In genomic region chr14:24416932-24417619, GRCh38 we compare ENCODE assay signal across 25 cellular contexts. TPM values are rescaled to one million over a fixed set of nuclear protein-coding genes. Genes with fewer than 3 reads are reported as not detected.
A peak's percentile ranks its signal among the peaks of the same experiment; 100 is the strongest.
DNase-seq lines count a peak whose midpoint lies in the region; ATAC-seq, FAIRE-seq and TF ChIP-seq lines count a peak whose summit lies in the region.
"Had no signal": no experiment of that assay in that cellular context is flagged by ENCODE, and none has a peak within 500 bp of the region (broad histone marks: within the 10 kb centered on the region; RNA-seq: fewer than 3 reads in every experiment).

No MANE protein-coding gene starts in this region.

- intact Hi-C loops in Right ventricle myocardium superior (cut with DNase I), result no loop called here

- CTCF ChIA-PET in activated CD8-positive, alpha-beta T cell treated with anti-CD3 and anti-CD28 coated beads, Interleukin-2, amount 10 ng/mL, durations not matched to agents 7 days and 5 days (lab: Charles Lee), result interaction anchor here (1.1 to 2.7 kb wide), 3 partner anchors 10 to 83 kb away, joined by 3 to 11 read pairs (median 5); partner anchors contain the start of gene ADCY4

- H2BK5ac ChIP-seq in neuronal stem cell (ENCODE audit: low read length), result no peak overlapping the region

- no peak overlapping the region for H2AK5ac ChIP-seq in neuronal stem cell (ENCODE audit: low read depth, low read length)

- H3K79me2 ChIP-seq in astrocyte (ENCODE audit: insufficient read depth, low read length), result no peaks in the 10 kb centered on the region

- DNase-seq in Right ventricle myocardium superior, result no peak
- DNase-seq in right atrium auricular region (ENCODE audit: low spot score), result no peak
- DNase-seq in astrocyte (ENCODE audit: low read depth), result no peak
- DNase-seq in neuronal stem cell (ENCODE audit: low spot score), result no peak
- DNase-seq in NK-92 treated with Interleukin-12 subunit alpha and Interleukin-12 subunit beta, amount 100 ng/mL, for 24 hours (lab: John Stamatoyannopoulos, UW), result no peak
- DNase-seq in activated CD8-positive, alpha-beta T cell treated with anti-CD3 and anti-CD28 coated beads, Interleukin-2, amount 10 ng/mL, durations not matched to agents 7 days and 5 days, result no peak
- DNase-seq: 8988T; ACHN; BE2C; CD4-positive, CD25-positive, alpha-beta regulatory T cell; DMS153; DND-41; HCEC 1CT; MM.1S; NCI-H1417; NCI-H1694; NCI-H2029 treated with DMSO at 0.1 percent for 48 hours; NCI-H526 treated with DMSO at 0.1 percent for 48 hours; RPMI8226; SHP77 treated with DMSO at 0.1 percent for 48 hours had no signal

- no peak overlapping the region for H3K27ac Mint-ChIP-seq in astrocyte (ENCODE audit: unreplicated experiment)
- no peak overlapping the region for H3K27ac Mint-ChIP-seq in activated CD8-positive, alpha-beta T cell treated with anti-CD3 and anti-CD28 coated beads, Interleukin-2, amount 10 ng/mL, durations not matched to agents 7 days and 5 days
- H3K27ac Mint-ChIP-seq: CD4-positive, CD25-positive, alpha-beta regulatory T cell; IgD-negative memory B cell had no signal

- no peak overlapping the region for H4K8ac ChIP-seq in neuronal stem cell (ENCODE audit: low read depth, low read length)

- H2AFZ ChIP-seq in astrocyte (ENCODE audit: low read depth, low read length), result no peak overlapping the region
- H2AFZ ChIP-seq in neuronal stem cell (ENCODE audit: low read length), result no peak overlapping the region

- H3K9me3 Mint-ChIP-seq in astrocyte (ENCODE audit: unreplicated experiment), result peaks cover 2% of the 10 kb centered on the region
- H3K9me3 Mint-ChIP-seq in activated CD8-positive, alpha-beta T cell treated with anti-CD3 and anti-CD28 coated beads, Interleukin-2, amount 10 ng/mL, durations not matched to agents 7 days and 5 days (ENCODE audit: insufficient read depth), result no peaks in the 10 kb centered on the region
- H3K9me3 Mint-ChIP-seq: IgD-negative memory B cell had no signal

- peak overlapping the region; percentile 30 for H3K23ac ChIP-seq in neuronal stem cell (ENCODE audit: low read depth, low read length, poor library complexity)

- peak overlapping the region; percentile 93 for H3K4me2 ChIP-seq in BLaER1
- H3K4me2 ChIP-seq in astrocyte (ENCODE audit: low read length), result no peak overlapping the region
- no peak overlapping the region for H3K4me2 ChIP-seq in neuronal stem cell (ENCODE audit: insufficient read depth, low read length, poor library complexity, severe bottlenecking)
- H3K4me2 ChIP-seq: KMS-11 had no signal

- no peak overlapping the region for H2BK15ac ChIP-seq in neuronal stem cell (ENCODE audit: low read length)

- no peak overlapping the region for H3K18ac ChIP-seq in neuronal stem cell (ENCODE audit: low read length)

- peak; percentile 9 for ATAC-seq in Right ventricle myocardium superior (ENCODE audit: poor library complexity)
- ATAC-seq in GM21576 (IDR thresholded peaks at IDR 0.05; ENCODE audit: unreplicated experiment), result no peak
- ATAC-seq in activated CD8-positive, alpha-beta T cell treated with anti-CD3 and anti-CD28 coated beads, Interleukin-2, amount 10 ng/mL, durations not matched to agents 7 days and 5 days, result no peak

- no peak overlapping the region for H3K14ac ChIP-seq in neuronal stem cell (ENCODE audit: low read length)

- peaks cover 25% of the 10 kb centered on the region for H3K36me3 Mint-ChIP-seq in astrocyte (ENCODE audit: low read depth, unreplicated experiment)
- H3K36me3 Mint-ChIP-seq in activated CD8-positive, alpha-beta T cell treated with anti-CD3 and anti-CD28 coated beads, Interleukin-2, amount 10 ng/mL, durations not matched to agents 7 days and 5 days (ENCODE audit: low read depth), result no peaks in the 10 kb centered on the region
- H3K36me3 Mint-ChIP-seq: CD4-positive, CD25-positive, alpha-beta regulatory T cell had no signal

- H3K4ac ChIP-seq in neuronal stem cell (ENCODE audit: low read length), result no peak overlapping the region

- H3K9me3 ChIP-seq in right atrium auricular region, result no peaks in the 10 kb centered on the region
- no peaks in the 10 kb centered on the region for H3K9me3 ChIP-seq in BLaER1
- no peaks in the 10 kb centered on the region for H3K9me3 ChIP-seq in astrocyte (ENCODE audit: insufficient read depth, low read depth, low read length)
- no peaks in the 10 kb centered on the region for H3K9me3 ChIP-seq in neuronal stem cell (replicated peaks in 1 of 2; ENCODE audit: control insufficient read depth in 2 of 2, insufficient read depth in 1 of 2, low read depth in 1 of 2, low read length in 2 of 2)
- H3K9me3 ChIP-seq: BE2C had no signal

- POLR2A ChIA-PET in activated CD8-positive, alpha-beta T cell treated with anti-CD3 and anti-CD28 coated beads, Interleukin-2, amount 10 ng/mL, durations not matched to agents 7 days and 5 days (lab: Charles Lee), result no interaction called here

- no peak for TF ChIP-seq CTCF in right atrium auricular region (IDR thresholded peaks at IDR 0.05)
- no peak for TF ChIP-seq CTCF in astrocyte (IDR thresholded peaks at IDR 0.05; ENCODE audit: insufficient read depth, low read depth, low read length)

- no peak overlapping the region for H2BK12ac ChIP-seq in neuronal stem cell (ENCODE audit: low read length)

- no peak overlapping the region for H4K91ac ChIP-seq in neuronal stem cell (ENCODE audit: low read depth, low read length, poor library complexity)

- H3K4me3 ChIP-seq in right atrium auricular region (no peak overlapping the region), BLaER1 (peak overlapping the region; percentile 38), astrocyte (ENCODE audit: insufficient read depth, low read depth, low read length) (no peak overlapping the region), neuronal stem cell (ENCODE audit: low read length in 2 of 2) (no peak overlapping the region)

- no peaks in the 10 kb centered on the region for H3K4me1 Mint-ChIP-seq in astrocyte (ENCODE audit: low read depth, unreplicated experiment)
- no peaks in the 10 kb centered on the region for H3K4me1 Mint-ChIP-seq in activated CD8-positive, alpha-beta T cell treated with anti-CD3 and anti-CD28 coated beads, Interleukin-2, amount 10 ng/mL, durations not matched to agents 7 days and 5 days (ENCODE audit: low read depth)
- H3K4me1 Mint-ChIP-seq: CD4-positive, CD25-positive, alpha-beta regulatory T cell; IgD-negative memory B cell had no signal

- no peak overlapping the region for H2BK120ac ChIP-seq in neuronal stem cell (ENCODE audit: low read depth, low read length)

- WGBS in neuronal stem cell (ENCODE audit: extremely low coverage in 2 of 2, insufficient read length in 2 of 2, insufficient replicate concordance in 1 of 2), 2 donors, result no CpG with 5 or more reads among the region's 16 CpGs

- peak overlapping the region; percentile 57 for H3K4me3 Mint-ChIP-seq in astrocyte (ENCODE audit: unreplicated experiment)
- no peak overlapping the region for H3K4me3 Mint-ChIP-seq in activated CD8-positive, alpha-beta T cell treated with anti-CD3 and anti-CD28 coated beads, Interleukin-2, amount 10 ng/mL, durations not matched to agents 7 days and 5 days
- H3K4me3 Mint-ChIP-seq: CD4-positive, CD25-positive, alpha-beta regulatory T cell had no signal

- H3K27me3 Mint-ChIP-seq in astrocyte (ENCODE audit: low read depth, unreplicated experiment), result peaks cover 19% of the 10 kb centered on the region
- H3K27me3 Mint-ChIP-seq in activated CD8-positive, alpha-beta T cell treated with anti-CD3 and anti-CD28 coated beads, Interleukin-2, amount 10 ng/mL, durations not matched to agents 7 days and 5 days (ENCODE audit: low read depth), result peaks cover 8% of the 10 kb centered on the region

- H4K20me1 ChIP-seq in BLaER1 (no peaks in the 10 kb centered on the region), astrocyte (ENCODE audit: insufficient read depth, low read length) (no peaks in the 10 kb centered on the region)

- H3K9ac ChIP-seq in BLaER1 (peak overlapping the region; percentile 34; the same call in 1 of the 2 replicates), astrocyte (ENCODE audit: low read length) (no peak overlapping the region), neuronal stem cell (ENCODE audit: low read depth, low read length, poor library complexity) (no peak overlapping the region)
- H3K9ac ChIP-seq: KMS-11 had no signal

- H3K27ac ChIP-seq in right atrium auricular region (no peak overlapping the region), BLaER1 (peak overlapping the region; percentile 65), astrocyte (ENCODE audit: low read depth, low read length) (no peak overlapping the region), neuronal stem cell (replicated peaks; ENCODE audit: low read length) (no peak overlapping the region)
- H3K27ac ChIP-seq: KMS-11 had no signal

- H3K4me1 ChIP-seq in right atrium auricular region (peaks cover 0 to 6% of the 10 kb centered on the region in 2 donors), BLaER1 (peaks cover 43% of the 10 kb centered on the region), astrocyte (ENCODE audit: insufficient read depth, low read length) (no peaks in the 10 kb centered on the region), neuronal stem cell (ENCODE audit: control insufficient read depth in 2 of 2, insufficient read depth in 1 of 2, low read depth in 1 of 2, low read length in 2 of 2) (no peaks in the 10 kb centered on the region)

- no peak for FAIRE-seq in astrocyte (lab: Jason Lieb, UNC)
- FAIRE-seq: GM19239 had no signal

- H3K36me3 ChIP-seq in right atrium auricular region (peaks cover 6% of the 10 kb centered on the region), BLaER1 (peaks cover 39% of the 10 kb centered on the region), astrocyte (ENCODE audit: insufficient read depth, low read length) (no peaks in the 10 kb centered on the region), neuronal stem cell (replicated peaks in 1 of 2; ENCODE audit: control insufficient read depth in 2 of 2, insufficient read depth in 2 of 2, low read length in 2 of 2) (peaks cover 0 to 12% of the 10 kb centered on the region in 2 donors)
- H3K36me3 ChIP-seq: BE2C had no signal

- H3K27me3 ChIP-seq in right atrium auricular region, result no peaks in the 10 kb centered on the region
- H3K27me3 ChIP-seq in BLaER1, result no peaks in the 10 kb centered on the region
- peaks cover 17% of the 10 kb centered on the region for H3K27me3 ChIP-seq in astrocyte (ENCODE audit: insufficient read depth, low read length)
- peaks cover 0 to 37% (median 0%) of the 10 kb centered on the region in 3 experiments for H3K27me3 ChIP-seq in neuronal stem cell (ENCODE audit: control insufficient read depth in 3 of 3, insufficient read depth in 3 of 3, low read depth in 1 of 3, low read length in 3 of 3)
- H3K27me3 ChIP-seq: BE2C had no signal

- H3K79me1 ChIP-seq in neuronal stem cell (ENCODE audit: low read depth, low read length), result no peaks in the 10 kb centered on the region

RNA-seq across cellular contexts. Expression of gene CBLN3, which starts 12.4 kb away (rescaled TPM):
- total RNA-seq in Right ventricle myocardium superior (0.65 TPM), right atrium auricular region (1 to 10 TPM in 1 of 2 donors, under 1 TPM in 1; 0.48 to 1.4 TPM), astrocyte (3.9 and 5.4 TPM in 2 replicates)
- 0.59 TPM for polyA plus RNA-seq in neuronal stem cell (2013, experiment 1 of 2)
- 0.32 TPM for polyA plus RNA-seq in neuronal stem cell (2013, experiment 2 of 2)
- total RNA-seq in activated CD8-positive, alpha-beta T cell treated with anti-CD3 and anti-CD28 coated beads, Interleukin-2, amount 10 ng/mL, durations not matched to agents 7 days and 5 days, result 1 to 10 TPM; 1.1 to 1.3 TPM

RNA-seq across cellular contexts. Expression of gene KHNYN, which starts 12.7 kb away (rescaled TPM):
- 22.5 TPM for total RNA-seq in Right ventricle myocardium superior
- total RNA-seq in right atrium auricular region, result 10 to 100 TPM; 16.3 to 23.0 TPM
- 45.5 and 50.5 TPM in 2 replicates for total RNA-seq in astrocyte
- 18.3 TPM for polyA plus RNA-seq in neuronal stem cell (2013, experiment 1 of 2)
- 18.2 TPM for polyA plus RNA-seq in neuronal stem cell (2013, experiment 2 of 2)
- 10 to 100 TPM; 55.4 to 58.9 TPM for total RNA-seq in activated CD8-positive, alpha-beta T cell treated with anti-CD3 and anti-CD28 coated beads, Interleukin-2, amount 10 ng/mL, durations not matched to agents 7 days and 5 days

RNA-seq across cellular contexts. Expression of gene NYNRIN, which starts 18.3 kb away (rescaled TPM):
- total RNA-seq in Right ventricle myocardium superior (8.8 TPM), right atrium auricular region (10 to 100 TPM in 1 of 2 donors, 1 to 10 TPM in 1; 6.0 to 10.1 TPM), astrocyte (25.4 and 32.0 TPM in 2 replicates)
- 16.1 TPM for polyA plus RNA-seq in neuronal stem cell (2013, experiment 1 of 2)
- polyA plus RNA-seq in neuronal stem cell (2013, experiment 2 of 2), result 16.0 TPM
- under 1 TPM; 0.21 to 0.52 TPM for total RNA-seq in activated CD8-positive, alpha-beta T cell treated with anti-CD3 and anti-CD28 coated beads, Interleukin-2, amount 10 ng/mL, durations not matched to agents 7 days and 5 days
- polyA plus RNA-seq: IgD-negative memory B cell had no signal

RNA-seq across cellular contexts. Expression of gene SDR39U1, which starts 25.5 kb away (rescaled TPM):
- total RNA-seq in Right ventricle myocardium superior, result 84.7 TPM
- 10 to 100 TPM; 49.2 to 55.1 TPM for total RNA-seq in right atrium auricular region
- total RNA-seq in astrocyte, result 27.6 and 28.1 TPM in 2 replicates
- 56.9 TPM for polyA plus RNA-seq in neuronal stem cell (2013, experiment 1 of 2)
- polyA plus RNA-seq in neuronal stem cell (2013, experiment 2 of 2), result 53.2 TPM
- 10 to 100 TPM; 47.6 to 58.6 TPM for total RNA-seq in activated CD8-positive, alpha-beta T cell treated with anti-CD3 and anti-CD28 coated beads, Interleukin-2, amount 10 ng/mL, durations not matched to agents 7 days and 5 days

RNA-seq across cellular contexts. Expression of gene NFATC4, which starts 49.1 kb away (rescaled TPM):
- total RNA-seq in Right ventricle myocardium superior (25.6 TPM), right atrium auricular region (10 to 100 TPM; 12.5 to 13.4 TPM), astrocyte (61.9 and 73.9 TPM in 2 replicates)
- polyA plus RNA-seq in neuronal stem cell (2013, experiment 1 of 2), result 50.5 TPM
- polyA plus RNA-seq in neuronal stem cell (2013, experiment 2 of 2), result 49.8 TPM
- total RNA-seq in activated CD8-positive, alpha-beta T cell treated with anti-CD3 and anti-CD28 coated beads, Interleukin-2, amount 10 ng/mL, durations not matched to agents 7 days and 5 days, result not detected
- total RNA-seq: CD4-positive, CD25-positive, alpha-beta regulatory T cell had no signal
- polyA plus RNA-seq: CD4-positive, CD25-positive, alpha-beta regulatory T cell had no signal
